ENCODE assay signal across 16 cellular contexts in the genomic region with DNA sequence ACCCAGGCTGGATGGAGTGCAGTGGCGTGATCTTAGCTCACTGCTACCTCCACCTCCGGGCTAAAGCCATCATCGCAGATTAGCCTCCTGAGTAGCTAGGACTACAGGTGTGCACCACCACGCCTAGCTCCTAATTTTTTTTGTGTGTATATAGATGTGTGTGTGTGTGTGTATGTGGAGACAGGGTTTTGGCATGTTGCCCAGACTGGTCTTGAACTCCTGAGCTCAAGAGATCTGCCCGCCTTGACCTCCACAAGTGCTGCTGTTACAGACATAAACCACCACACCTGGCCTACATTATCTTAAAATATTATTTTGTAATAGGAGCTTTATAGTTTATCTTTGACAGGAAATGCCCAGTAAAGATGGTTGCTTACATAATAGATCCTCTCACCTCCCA. TPM values are rescaled to one million over a fixed set of nuclear protein-coding genes. Genes with fewer than 3 reads are reported as not detected.
"Had no signal": no experiment of that assay in that cellular context is flagged by ENCODE, and none has a peak within 500 bp of the region (broad histone marks: within the 10 kb centered on the region; RNA-seq: fewer than 3 reads in every experiment).

No MANE protein-coding gene starts in this region.

- ATAC-seq: activated T-cell treated with anti-CD3 and anti-CD28 coated beads, Interleukin-2, amount 50 U/mL, for 4 hours; natural killer cell treated with Interleukin-12 subunit alpha and Interleukin-12 subunit beta and Interleukin-15 and Interleukin-18, amount 100 ng/mL, for 72 hours; pancreas; psoas muscle; stimulated activated naive CD8-positive, alpha-beta T cell treated with anti-CD3 and anti-CD28 coated beads, Interleukin-15, Interleukin-2, amounts not matched to agents 100 U/mL and 50 U/mL, for 24 hours; upper lobe of right lung had no signal

- DNase-seq: activated CD4-positive, CD25-positive, alpha-beta regulatory T cell treated with anti-CD3 and anti-CD28 coated beads, Interleukin-2, amount 50 U/mL, for 72 hours; activated CD8-positive, alpha-beta memory T cell treated with anti-CD3 and anti-CD28 coated beads, Interleukin-2, amount 50 U/mL, for 48 hours; activated naive CD4-positive, alpha-beta T cell; activated T-cell treated with anti-CD3 and anti-CD28 coated beads, Interleukin-2, amount 50 U/mL, for 4 hours; adrenal gland; brain microvascular endothelial cell; caudate nucleus; effector memory CD4-positive, alpha-beta T cell; foreskin melanocyte; left ventricle myocardium inferior; pancreas; psoas muscle; stimulated activated CD4-positive, alpha-beta T cell treated with anti-CD3 and anti-CD28 coated beads, Interleukin-4, amount 100 ng/mL, for 24 hours; stimulated activated naive CD8-positive, alpha-beta T cell treated with anti-CD3 and anti-CD28 coated beads, Interleukin-15, Interleukin-2, amounts not matched to agents 100 U/mL and 50 U/mL, for 24 hours; upper lobe of right lung had no signal

RNA-seq across cellular contexts. Expression of a gene that starts 25.0 kb away (rescaled TPM):
- total RNA-seq: activated T-cell treated with anti-CD3 and anti-CD28 coated beads, Interleukin-2, amount 50 U/mL, for 4 hours; natural killer cell treated with Interleukin-12 subunit alpha and Interleukin-12 subunit beta and Interleukin-15 and Interleukin-18, amount 100 ng/mL, for 72 hours had no signal
